ENCODE assay signal across 1 cellular context in the genomic region with DNA sequence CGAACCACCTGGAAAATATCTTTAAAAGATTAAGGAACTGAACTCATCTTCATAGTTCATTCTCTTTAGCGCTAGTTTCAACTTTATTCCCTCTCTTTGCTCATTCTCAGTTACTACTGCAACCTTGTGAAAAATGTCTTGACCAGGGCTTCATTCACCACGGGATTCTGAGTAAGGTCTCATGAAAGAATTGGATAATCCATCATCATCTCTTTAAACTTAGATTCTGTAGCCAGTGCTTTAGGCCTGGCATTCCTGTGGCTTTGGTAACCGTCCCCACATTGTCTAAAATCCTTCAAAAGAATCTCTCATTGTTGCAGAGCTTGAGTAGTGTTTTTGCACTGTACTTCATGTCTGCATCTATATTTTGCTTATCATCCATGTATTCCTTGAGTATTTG.
TF ChIP-seq lines count a peak whose summit lies in the region.

No MANE protein-coding gene starts in this region.

TF ChIP-seq in IMR-90, 13 proteins besides CTCF, POLR2A, EP300 and RAD21:
- TF ChIP-seq CHD1 (IDR thresholded peaks at IDR 0.05; ENCODE audit: low read depth, low read length) (no peak), MAZ (IDR thresholded peaks at IDR 0.05; ENCODE audit: borderline replicate concordance, low read depth, low read length) (no peak), RFX5 (IDR thresholded peaks at IDR 0.05; ENCODE audit: low read depth, low read length) (no peak), MAFK (IDR thresholded peaks at IDR 0.05; ENCODE audit: low read depth, low read length) (no peak), BHLHE40 (IDR thresholded peaks at IDR 0.05; ENCODE audit: low read depth, low read length) (no peak), SMC3 (IDR thresholded peaks at IDR 0.05; ENCODE audit: low read depth, low read length) (no peak), CEBPB (IDR thresholded peaks at IDR 0.05; ENCODE audit: low read depth, low read length) (no peak), RCOR1 (IDR thresholded peaks at IDR 0.05; ENCODE audit: insufficient replicate concordance, low read length) (no peak), MXI1 (IDR thresholded peaks at IDR 0.05; ENCODE audit: borderline replicate concordance, low read depth, low read length) (no peak), NFE2L2 (IDR thresholded peaks at IDR 0.05; ENCODE audit: low read depth, low read length) (no peak), USF2 (IDR thresholded peaks at IDR 0.05; ENCODE audit: low read depth, low read length) (no peak), FOS (IDR thresholded peaks at IDR 0.05; ENCODE audit: low read depth, low read length) (no peak)
- TF ChIP-seq, protein P1, sequence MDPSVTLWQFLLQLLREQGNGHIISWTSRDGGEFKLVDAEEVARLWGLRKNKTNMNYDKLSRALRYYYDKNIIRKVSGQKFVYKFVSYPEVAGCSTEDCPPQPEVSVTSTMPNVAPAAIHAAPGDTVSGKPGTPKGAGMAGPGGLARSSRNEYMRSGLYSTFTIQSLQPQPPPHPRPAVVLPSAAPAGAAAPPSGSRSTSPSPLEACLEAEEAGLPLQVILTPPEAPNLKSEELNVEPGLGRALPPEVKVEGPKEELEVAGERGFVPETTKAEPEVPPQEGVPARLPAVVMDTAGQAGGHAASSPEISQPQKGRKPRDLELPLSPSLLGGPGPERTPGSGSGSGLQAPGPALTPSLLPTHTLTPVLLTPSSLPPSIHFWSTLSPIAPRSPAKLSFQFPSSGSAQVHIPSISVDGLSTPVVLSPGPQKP (IDR thresholded peaks at IDR 0.05; ENCODE audit: borderline replicate concordance, low read depth, low read length) = no peak
